Comparison of ENCODE assay signal across 13 cellular contexts in genomic region chr2:240588669-240589068, GRCh38. TPM values are rescaled to one million over a fixed set of nuclear protein-coding genes. Genes with fewer than 3 reads are reported as not detected.
A peak's percentile ranks its signal among the peaks of the same experiment; 100 is the strongest.
DNase-seq lines count a peak whose midpoint lies in the region; ATAC-seq, FAIRE-seq and TF ChIP-seq lines count a peak whose summit lies in the region.
"Had no signal": no experiment of that assay in that cellular context is flagged by ENCODE, and none has a peak within 500 bp of the region (broad histone marks: within the 10 kb centered on the region; RNA-seq: fewer than 3 reads in every experiment).

No MANE protein-coding gene starts in this region.

- no peaks in the 10 kb centered on the region for H3K27me3 Mint-ChIP-seq in activated CD8-positive, alpha-beta memory T cell treated with anti-CD3 and anti-CD28 coated beads, Interleukin-2, amount 10 ng/mL, durations not matched to agents 7 days and 5 days
- no peaks in the 10 kb centered on the region for H3K27me3 Mint-ChIP-seq in dendritic cell treated with granulocyte-macrophage colony-stimulating factor and Interleukin-4, amounts not matched to agents 40 ng/mL and 50 ng/mL, for 4 days
- H3K27me3 Mint-ChIP-seq in osteocyte (ENCODE audit: unreplicated experiment) = no peaks in the 10 kb centered on the region
- H3K27me3 Mint-ChIP-seq in CD14-positive monocyte (ENCODE audit: low read depth in 3 of 3) = peaks cover 0 to 3% (median 2%) of the 10 kb centered on the region in 3 donors

- no peaks in the 10 kb centered on the region for H3K9me3 ChIP-seq in OCI-LY1 (ENCODE audit: low read length)
- H3K9me3 ChIP-seq: breast epithelium, heart left ventricle had no signal

- H3K4me1 Mint-ChIP-seq in activated CD8-positive, alpha-beta memory T cell treated with anti-CD3 and anti-CD28 coated beads, Interleukin-2, amount 10 ng/mL, durations not matched to agents 7 days and 5 days = peaks cover 37% of the 10 kb centered on the region
- H3K4me1 Mint-ChIP-seq in dendritic cell treated with granulocyte-macrophage colony-stimulating factor and Interleukin-4, amounts not matched to agents 40 ng/mL and 50 ng/mL, for 4 days (ENCODE audit: low read depth) = peaks cover 43% of the 10 kb centered on the region
- H3K4me1 Mint-ChIP-seq in osteocyte (ENCODE audit: unreplicated experiment) (peaks cover 34% of the 10 kb centered on the region), CD14-positive monocyte (peaks cover 42% of the 10 kb centered on the region)

- H3K4me3 ChIP-seq in OCI-LY1 (ENCODE audit: low read depth, low read length, poor library complexity, severe bottlenecking) = peak overlapping the region; percentile 71

- no peak overlapping the region for H2AFZ ChIP-seq in OCI-LY1 (ENCODE audit: low read length)
- H2AFZ ChIP-seq: parathyroid adenoma had no signal

- peaks cover 6% of the 10 kb centered on the region; the same call in 1 of the 2 replicates for H3K79me2 ChIP-seq in OCI-LY1 (ENCODE audit: insufficient read depth, low read length)

- H3K9ac ChIP-seq in OCI-LY1 (ENCODE audit: low read length) = no peak overlapping the region
- H3K9ac ChIP-seq: parathyroid adenoma had no signal

- H3K36me3 ChIP-seq in OCI-LY1 (ENCODE audit: insufficient read depth, low read length) = peaks cover 8% of the 10 kb centered on the region; the same call in 1 of the 2 replicates
- H3K36me3 ChIP-seq: breast epithelium had no signal

- TF ChIP-seq POLR2A in GM12891 (IDR thresholded peaks at IDR 0.05; ENCODE audit: low read depth, low read length) = no peak

- H3K27ac Mint-ChIP-seq in activated CD8-positive, alpha-beta memory T cell treated with anti-CD3 and anti-CD28 coated beads, Interleukin-2, amount 10 ng/mL, durations not matched to agents 7 days and 5 days = peak overlapping the region; percentile 1
- H3K27ac Mint-ChIP-seq in dendritic cell treated with granulocyte-macrophage colony-stimulating factor and Interleukin-4, amounts not matched to agents 40 ng/mL and 50 ng/mL, for 4 days = peak overlapping the region; percentile 97
- H3K27ac Mint-ChIP-seq in osteocyte (ENCODE audit: unreplicated experiment) (no peak overlapping the region), CD14-positive monocyte (peak overlapping the region in 2 of 7 donors; percentile 0 to 17)

- DNase-seq in activated CD8-positive, alpha-beta memory T cell treated with anti-CD3 and anti-CD28 coated beads, Interleukin-2, amount 10 ng/mL, durations not matched to agents 7 days and 5 days = no peak
- no peak for DNase-seq in activated CD8-positive, alpha-beta memory T cell treated with anti-CD3 and anti-CD28 coated beads, Interleukin-2, amount 50 U/mL, for 48 hours
- DNase-seq in osteocyte (ENCODE audit: extremely low spot score, unreplicated experiment) (no peak), GM12891 (ENCODE audit: insufficient read length, low spot score) (no peak), CD14-positive monocyte (ENCODE audit: low spot score) (no peak), NCI-H2196 (lab: John Stamatoyannopoulos, UW; ENCODE audit: unreplicated experiment) (no peak)
- DNase-seq: activated CD8-positive, alpha-beta memory T cell treated with anti-CD3 and anti-CD28 coated beads, Interleukin-2, amount 50 U/mL, for 4 hours; T1000 had no signal

- H3K27me3 ChIP-seq in OCI-LY1 (ENCODE audit: insufficient read depth, low read length) = no peaks in the 10 kb centered on the region
- H3K27me3 ChIP-seq: breast epithelium, heart left ventricle had no signal

- H3K9me3 Mint-ChIP-seq in activated CD8-positive, alpha-beta memory T cell treated with anti-CD3 and anti-CD28 coated beads, Interleukin-2, amount 10 ng/mL, durations not matched to agents 7 days and 5 days (ENCODE audit: low read depth) = no peaks in the 10 kb centered on the region
- H3K9me3 Mint-ChIP-seq in dendritic cell treated with granulocyte-macrophage colony-stimulating factor and Interleukin-4, amounts not matched to agents 40 ng/mL and 50 ng/mL, for 4 days = no peaks in the 10 kb centered on the region
- H3K9me3 Mint-ChIP-seq in osteocyte (ENCODE audit: unreplicated experiment) (no peaks in the 10 kb centered on the region), CD14-positive monocyte (peaks cover 0 to 3% (median 0%) of the 10 kb centered on the region in 7 donors)

- intact Hi-C loops in dendritic cell treated with granulocyte-macrophage colony-stimulating factor and Interleukin-4, amounts not matched to agents 40 ng/mL and 50 ng/mL, for 4 days (cut with micrococcal nuclease) = loop anchor here (5.0 kb wide), 1 partner anchor 76 kb away; no protein-coding TSS in a partner anchor
- intact Hi-C loops in CD14-positive monocyte (cut with micrococcal nuclease) = loop anchor here (5.0 to 10.0 kb wide), 3 partner anchors 34 to 564 kb away; partner anchors contain the start of gene NDUFA10 (in 1 of the 2)

- no peaks in the 10 kb centered on the region for H3K9me2 ChIP-seq in OCI-LY1 (ENCODE audit: low read depth, low read length)

- no peak for TF ChIP-seq CTCF in OCI-LY1 (IDR thresholded peaks at IDR 0.05; ENCODE audit: low read length)
- no peak for TF ChIP-seq CTCF in osteocyte (IDR thresholded peaks at IDR 0.05)
- no peak for TF ChIP-seq CTCF in CD14-positive monocyte (IDR thresholded peaks at IDR 0.05)

- H3K4me3 Mint-ChIP-seq in activated CD8-positive, alpha-beta memory T cell treated with anti-CD3 and anti-CD28 coated beads, Interleukin-2, amount 10 ng/mL, durations not matched to agents 7 days and 5 days = peak overlapping the region; percentile 0
- no peak overlapping the region for H3K4me3 Mint-ChIP-seq in dendritic cell treated with granulocyte-macrophage colony-stimulating factor and Interleukin-4, amounts not matched to agents 40 ng/mL and 50 ng/mL, for 4 days
- H3K4me3 Mint-ChIP-seq in osteocyte (ENCODE audit: unreplicated experiment) = peak overlapping the region; percentile 17
- no peak overlapping the region for H3K4me3 Mint-ChIP-seq in CD14-positive monocyte

- no peak for ATAC-seq in activated CD8-positive, alpha-beta memory T cell treated with anti-CD3 and anti-CD28 coated beads, Interleukin-2, amount 10 ng/mL, durations not matched to agents 7 days and 5 days
- ATAC-seq: heart left ventricle had no signal

- H3F3A ChIP-seq in OCI-LY1 (ENCODE audit: insufficient read depth, low read length) = no peaks in the 10 kb centered on the region

- H4K20me1 ChIP-seq in OCI-LY1 (ENCODE audit: insufficient read depth, low read length) = no peaks in the 10 kb centered on the region

- peaks cover 4% of the 10 kb centered on the region for H3K36me3 Mint-ChIP-seq in activated CD8-positive, alpha-beta memory T cell treated with anti-CD3 and anti-CD28 coated beads, Interleukin-2, amount 10 ng/mL, durations not matched to agents 7 days and 5 days
- peaks cover 63% of the 10 kb centered on the region for H3K36me3 Mint-ChIP-seq in dendritic cell treated with granulocyte-macrophage colony-stimulating factor and Interleukin-4, amounts not matched to agents 40 ng/mL and 50 ng/mL, for 4 days (ENCODE audit: low read depth)
- H3K36me3 Mint-ChIP-seq in osteocyte (ENCODE audit: unreplicated experiment) (no peaks in the 10 kb centered on the region), CD14-positive monocyte (peaks cover 41 to 51% of the 10 kb centered on the region in 2 donors)

- CTCF ChIA-PET in activated CD8-positive, alpha-beta memory T cell treated with anti-CD3 and anti-CD28 coated beads, Interleukin-2, amount 10 ng/mL, durations not matched to agents 7 days and 5 days (lab: Charles Lee) = interaction anchor here (1.4 to 7.0 kb wide), 5 partner anchors 9 to 75 kb away, joined by 4 to 82 read pairs (median 40); partner anchors contain the start of gene GPR35

- no peak overlapping the region for H3K27ac ChIP-seq in OCI-LY1 (ENCODE audit: low read depth, low read length, poor library complexity, severe bottlenecking)
- H3K27ac ChIP-seq: breast epithelium, parathyroid adenoma had no signal

- no peak for FAIRE-seq in GM12891 (lab: Jason Lieb, UNC)

- peaks cover 37% of the 10 kb centered on the region for H3K4me1 ChIP-seq in OCI-LY1 (ENCODE audit: insufficient read depth, low read length, severe bottlenecking)

- peak overlapping the region; percentile 83; the same call in 1 of the 2 replicates for H3K4me2 ChIP-seq in OCI-LY1 (ENCODE audit: low read length)

TF ChIP-seq in GM12891, 5 proteins besides CTCF, POLR2A, EP300 and RAD21:
- no peak for TF ChIP-seq TAF1 (IDR thresholded peaks at IDR 0.05; ENCODE audit: low read depth, low read length)
- TF ChIP-seq POU2F2 (IDR thresholded peaks at IDR 0.05; ENCODE audit: low read depth, low read length) = no peak
- TF ChIP-seq SPI1 (IDR thresholded peaks at IDR 0.05; ENCODE audit: low read depth, low read length) = no peak
- TF ChIP-seq POLR2AphosphoS5 (IDR thresholded peaks at IDR 0.05; ENCODE audit: low read depth, low read length) = no peak
- TF ChIP-seq PAX5 (IDR thresholded peaks at IDR 0.05; ENCODE audit: insufficient read depth, low read length, severe bottlenecking) = no peak

RNA-seq across cellular contexts. Expression of gene CAPN10, which starts 2.1 kb away (rescaled TPM):
- 10 to 100 TPM; 54.0 to 75.8 TPM for total RNA-seq in activated CD8-positive, alpha-beta memory T cell treated with anti-CD3 and anti-CD28 coated beads, Interleukin-2, amount 10 ng/mL, durations not matched to agents 7 days and 5 days
- total RNA-seq in osteocyte = 37.7 and 40.3 TPM in 2 replicates
- 15.6 TPM for polyA plus RNA-seq in GM12891 (2012; ENCODE audit: low read depth, missing spikeins)
- polyA plus RNA-seq in CD14-positive monocyte = 1 to 10 TPM; 7.3 to 7.4 TPM

RNA-seq across cellular contexts. Expression of gene RNPEPL1, which starts 20.4 kb away (rescaled TPM):
- 100 to 1,000 TPM; 101 to 152 TPM for total RNA-seq in activated CD8-positive, alpha-beta memory T cell treated with anti-CD3 and anti-CD28 coated beads, Interleukin-2, amount 10 ng/mL, durations not matched to agents 7 days and 5 days
- total RNA-seq in osteocyte = 56.5 and 64.0 TPM in 2 replicates
- 26.9 TPM for polyA plus RNA-seq in GM12891 (2012; ENCODE audit: low read depth, missing spikeins)
- polyA plus RNA-seq in CD14-positive monocyte = 10 to 100 TPM; 15.4 to 36.4 TPM

RNA-seq across cellular contexts. Expression of gene DUSP28, which starts 28.5 kb away (rescaled TPM):
- 10 to 100 TPM; 10.0 to 10.1 TPM for total RNA-seq in activated CD8-positive, alpha-beta memory T cell treated with anti-CD3 and anti-CD28 coated beads, Interleukin-2, amount 10 ng/mL, durations not matched to agents 7 days and 5 days
- total RNA-seq in osteocyte = 3.8 and 5.9 TPM in 2 replicates
- polyA plus RNA-seq in GM12891 (2012; ENCODE audit: low read depth, missing spikeins) = 6.9 TPM
- polyA plus RNA-seq in CD14-positive monocyte = 10 to 100 TPM; 17.1 to 17.7 TPM

RNA-seq across cellular contexts. Expression of gene ANKMY1, which starts 30.9 kb away (rescaled TPM):
- total RNA-seq in activated CD8-positive, alpha-beta memory T cell treated with anti-CD3 and anti-CD28 coated beads, Interleukin-2, amount 10 ng/mL, durations not matched to agents 7 days and 5 days = 10 to 100 TPM; 21.3 to 33.5 TPM
- total RNA-seq in osteocyte = 16.9 and 28.5 TPM in 2 replicates
- 8.3 TPM for polyA plus RNA-seq in GM12891 (2012; ENCODE audit: low read depth, missing spikeins)
- 1 to 10 TPM; 2.1 to 2.9 TPM for polyA plus RNA-seq in CD14-positive monocyte

RNA-seq across cellular contexts. Expression of gene GPR35, which starts 36.6 kb away (rescaled TPM):
- 10 to 100 TPM; 14.4 to 35.4 TPM for total RNA-seq in activated CD8-positive, alpha-beta memory T cell treated with anti-CD3 and anti-CD28 coated beads, Interleukin-2, amount 10 ng/mL, durations not matched to agents 7 days and 5 days
- 2.5 and 3.6 TPM in 2 replicates for total RNA-seq in osteocyte
- polyA plus RNA-seq in GM12891 (2012; ENCODE audit: low read depth, missing spikeins) = 1.6 TPM
- 10 to 100 TPM; 30.6 to 36.3 TPM for polyA plus RNA-seq in CD14-positive monocyte

Comparison
In these comparisons a context has a peak if more than half of its experiments do, and no peak if none do; other contexts are left out.
1. H3K4me3 Mint-ChIP-seq: peak in activated CD8-positive, alpha-beta memory T cell treated with anti-CD3 and anti-CD28 coated beads, Interleukin-2, amount 10 ng/mL, durations not matched to agents 7 days and 5 days (single experiment) and osteocyte (single experiment); none in dendritic cell treated with granulocyte-macrophage colony-stimulating factor and Interleukin-4, amounts not matched to agents 40 ng/mL and 50 ng/mL, for 4 days (single experiment) and CD14-positive monocyte (0 of 2).